10 cellular contexts compared by ENCODE assay signal in the genomic region with DNA sequence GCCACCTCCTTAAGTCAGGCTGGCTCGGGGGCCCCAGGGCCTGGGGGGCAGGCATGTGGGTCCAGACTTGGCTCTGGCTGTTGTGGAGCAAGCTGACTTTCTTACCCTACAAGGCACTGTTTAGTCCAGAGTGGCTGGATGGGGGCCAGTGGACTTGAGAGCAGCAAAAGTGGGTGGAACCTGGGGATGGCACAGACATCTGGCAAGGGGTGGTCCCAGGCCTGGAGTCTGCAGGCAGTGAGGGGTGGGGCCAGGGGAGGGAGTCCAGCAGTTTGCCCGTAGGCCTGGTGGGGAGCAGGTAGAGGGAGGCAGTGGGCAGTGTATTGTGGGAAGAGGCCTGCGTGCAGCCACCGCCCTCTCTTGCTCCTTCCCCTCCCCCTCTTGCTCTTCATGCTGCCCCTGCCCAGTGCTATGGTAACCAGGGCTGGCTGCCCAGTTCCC. TPM values are rescaled to one million over a fixed set of nuclear protein-coding genes. Genes with fewer than 3 reads are reported as not detected.
A peak's percentile ranks its signal among the peaks of the same experiment; 100 is the strongest.
DNase-seq lines count a peak whose midpoint lies in the region; ATAC-seq, FAIRE-seq and TF ChIP-seq lines count a peak whose summit lies in the region.
"Had no signal": no experiment of that assay in that cellular context is flagged by ENCODE, and none has a peak within 500 bp of the region (broad histone marks: within the 10 kb centered on the region; RNA-seq: fewer than 3 reads in every experiment).

No MANE protein-coding gene starts in this region.

- peak in 1 of 2 experiments; percentile 13; a peak in 3 of 6 replicates for ATAC-seq in A549
- no peak for ATAC-seq in HG03439 (IDR thresholded peaks at IDR 0.05; ENCODE audit: unreplicated experiment)

- H3K27ac ChIP-seq in A549 (peak overlapping the region; percentile 75 to 83), HUES64 (ENCODE audit: low read depth, low read length) (no peak overlapping the region), cingulate gyrus (ENCODE audit: low read depth, low read length) (peak overlapping the region; percentile 79), small intestine (ENCODE audit: low read depth in 1 of 2, low read length in 1 of 2) (peak overlapping the region in 1 of 2 donors; percentile 13)
- H3K27ac ChIP-seq: neutrophil had no signal

- 77% methylated on average over 3 of the region's 4 CpGs for WGBS in A549 (ENCODE audit: missing lambda C conversion rate)
- 70% methylated on average over 4 of the region's 4 CpGs for WGBS in HUES64
- WGBS in small intestine, 3 donors = 50 to 54% (median 50%) methylated on average over 2 to 4 of the region's 4 CpGs

- no peak for TF ChIP-seq RAD21 in A549 (conservative IDR thresholded peaks at IDR 0.05 in 1 of 2, IDR thresholded peaks at IDR 0.05 in 1 of 2)

- 0 out of 2 replicates have a peak overlapping the region, but pooled peaks have one; percentile 19 for H3K9ac ChIP-seq in HUES64 (ENCODE audit: low read depth, low read length)

- H3K36me3 ChIP-seq in HUES64 (ENCODE audit: insufficient read depth, low read length) (peaks cover 5% of the 10 kb centered on the region; the same call in 1 of the 2 replicates), small intestine (ENCODE audit: control insufficient read depth in 2 of 2, insufficient read depth in 2 of 2, low read length in 2 of 2) (no peaks in the 10 kb centered on the region)
- H3K36me3 ChIP-seq: neutrophil had no signal

- TF ChIP-seq EP300 in A549 (IDR thresholded peaks at IDR 0.05) = no peak

- H3K9me3 ChIP-seq in A549 (no peaks in the 10 kb centered on the region), HUES64 (ENCODE audit: insufficient read depth, low read depth, low read length) (no peaks in the 10 kb centered on the region), small intestine (ENCODE audit: control insufficient read depth, low read depth) (no peaks in the 10 kb centered on the region)
- H3K9me3 ChIP-seq: neutrophil had no signal

- H3K27me3 ChIP-seq in HUES64 (ENCODE audit: insufficient read depth, low read length) = peaks cover 1% of the 10 kb centered on the region; the same call in 1 of the 2 replicates
- peaks cover 0 to 6% of the 10 kb centered on the region in 2 donors for H3K27me3 ChIP-seq in small intestine (ENCODE audit: control insufficient read depth in 2 of 2, insufficient read depth in 2 of 2, low read length in 2 of 2)

- H3K4me1 ChIP-seq in A549 (peaks cover 27% of the 10 kb centered on the region), HUES64 (ENCODE audit: insufficient read depth, low read length) (peaks cover 10% of the 10 kb centered on the region; the same call in 1 of the 2 replicates), small intestine (ENCODE audit: control insufficient read depth in 2 of 2, insufficient read depth in 1 of 2, low read depth in 1 of 2, low read length in 1 of 2) (no peaks in the 10 kb centered on the region)

- no peak for DNase-seq in A549 (ENCODE audit: low read depth in 1 of 2, low spot score in 1 of 2)
- DNase-seq in midbrain (lab: John Stamatoyannopoulos, UW) = peak; percentile 11
- DNase-seq in small intestine = no peak
- DNase-seq in NCI-H146 (lab: John Stamatoyannopoulos, UW) = no peak
- no peak for DNase-seq in GM19239 (ENCODE audit: insufficient read length, low spot score)
- DNase-seq: H9 had no signal

- CTCF ChIA-PET in A549 (lab: Yijun Ruan, JAX) = interaction anchor here (0.5 to 89.4 kb wide), 8 partner anchors 9 to 299 kb away, joined by 3 to 3291 read pairs (median 4); partner anchors contain the start of genes ASIC4, CHPF, GMPPA and TMEM198

- H3K4me2 ChIP-seq in A549 = peak overlapping the region; percentile 58

- TF ChIP-seq POLR2A in A549 (IDR thresholded peaks at IDR 0.05; ENCODE audit: low read length) = no peak

- TF ChIP-seq CTCF in A549 (IDR thresholded peaks at IDR 0.05) = no peak

- POLR2A ChIA-PET in A549 (lab: Yijun Ruan, JAX) = interaction anchor here (1.1 to 1.3 kb wide), 2 partner anchors 12 to 45 kb away, joined by 4 to 7 read pairs; partner anchors contain the start of gene GMPPA

- no peak for FAIRE-seq in A549 (lab: Jason Lieb, UNC)
- no peak for FAIRE-seq in small intestine (lab: Jason Lieb, UNC)
- FAIRE-seq in GM19239 (lab: Jason Lieb, UNC) = no peak

- H3K4me3 ChIP-seq in A549 (no peak overlapping the region), HUES64 (ENCODE audit: low read length) (no peak overlapping the region), small intestine (ENCODE audit: low read depth in 1 of 2, low read length in 2 of 2) (no peak overlapping the region)

TF ChIP-seq in A549, 52 proteins besides CTCF, POLR2A, EP300 and RAD21:
- TF ChIP-seq EHMT2 (IDR thresholded peaks at IDR 0.05; ENCODE audit: low read depth) (no peak), FOSB (CRISPR knock-in tag; IDR thresholded peaks at IDR 0.05) (no peak), RARB (CRISPR knock-in tag; IDR thresholded peaks at IDR 0.05) (no peak), E2F6 (IDR thresholded peaks at IDR 0.05; ENCODE audit: borderline replicate concordance, low read depth) (no peak), HOXA7 (CRISPR knock-in tag; IDR thresholded peaks at IDR 0.05) (no peak), ZC3H11A (IDR thresholded peaks at IDR 0.05) (no peak), JUNB (IDR thresholded peaks at IDR 0.05) (no peak), NR3C1 (IDR thresholded peaks at IDR 0.05) (no peak), TFCP2L1 (CRISPR knock-in tag; IDR thresholded peaks at IDR 0.05) (no peak), KDM5A (IDR thresholded peaks at IDR 0.05) (no peak), FOXS1 (CRISPR knock-in tag; IDR thresholded peaks at IDR 0.05) (no peak), CEBPB (IDR thresholded peaks at IDR 0.05) (no peak), POLR2AphosphoS2 (conservative IDR thresholded peaks at IDR 0.05; ENCODE audit: low read length) (no peak), EHF (CRISPR knock-in tag; IDR thresholded peaks at IDR 0.05) (no peak), CHD4 (IDR thresholded peaks at IDR 0.05; ENCODE audit: borderline replicate concordance) (no peak), CBX2 (IDR thresholded peaks at IDR 0.05; ENCODE audit: borderline replicate concordance, low read depth) (no peak), BHLHE40 (IDR thresholded peaks at IDR 0.05; ENCODE audit: low read depth, low read length) (no peak), HOXB13 (CRISPR knock-in tag; IDR thresholded peaks at IDR 0.05; ENCODE audit: low read depth) (no peak)
- TF ChIP-seq, protein P1, sequence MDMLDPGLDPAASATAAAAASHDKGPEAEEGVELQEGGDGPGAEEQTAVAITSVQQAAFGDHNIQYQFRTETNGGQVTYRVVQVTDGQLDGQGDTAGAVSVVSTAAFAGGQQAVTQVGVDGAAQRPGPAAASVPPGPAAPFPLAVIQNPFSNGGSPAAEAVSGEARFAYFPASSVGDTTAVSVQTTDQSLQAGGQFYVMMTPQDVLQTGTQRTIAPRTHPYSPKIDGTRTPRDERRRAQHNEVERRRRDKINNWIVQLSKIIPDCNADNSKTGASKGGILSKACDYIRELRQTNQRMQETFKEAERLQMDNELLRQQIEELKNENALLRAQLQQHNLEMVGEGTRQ (IDR thresholded peaks at IDR 0.05) = no peak
- TF ChIP-seq, protein P2, sequence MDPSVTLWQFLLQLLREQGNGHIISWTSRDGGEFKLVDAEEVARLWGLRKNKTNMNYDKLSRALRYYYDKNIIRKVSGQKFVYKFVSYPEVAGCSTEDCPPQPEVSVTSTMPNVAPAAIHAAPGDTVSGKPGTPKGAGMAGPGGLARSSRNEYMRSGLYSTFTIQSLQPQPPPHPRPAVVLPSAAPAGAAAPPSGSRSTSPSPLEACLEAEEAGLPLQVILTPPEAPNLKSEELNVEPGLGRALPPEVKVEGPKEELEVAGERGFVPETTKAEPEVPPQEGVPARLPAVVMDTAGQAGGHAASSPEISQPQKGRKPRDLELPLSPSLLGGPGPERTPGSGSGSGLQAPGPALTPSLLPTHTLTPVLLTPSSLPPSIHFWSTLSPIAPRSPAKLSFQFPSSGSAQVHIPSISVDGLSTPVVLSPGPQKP (IDR thresholded peaks at IDR 0.05; ENCODE audit: low read depth, low read length) = no peak
TF ChIP-seq in A549: peak in this region for 0.

RNA-seq across cellular contexts. Expression of gene SPEG, which starts 19.1 kb away (rescaled TPM):
- polyA plus RNA-seq in A549 (2011; rRNA removed) (2.3 TPM in 2 replicates), A549 (2017; fragmentation: RNase III; extraction: RNeasy Plus Mini Kit Qiagen cat#74134 plus additional on column Dnase treatment) (9.3 to 13.0 TPM (median 11.5 TPM) in 3 replicates), small intestine (10 to 100 TPM in 1 of 3 donors, 1 to 10 TPM in 1, under 1 TPM in 1; 0.45 to 15.7 (median 4.6) TPM)
- polyA plus RNA-seq in A549 (2012; cell fraction: cytosol; rRNA removed) = 5.8 and 7.2 TPM in 2 replicates
- polyA plus RNA-seq in A549 (2012; cell fraction: nucleus; rRNA removed) = 25.9 and 31.3 TPM in 2 replicates
- polyA minus RNA-seq in A549 (2011; rRNA and poly(A)+ RNA removed) = 3.1 and 6.2 TPM in 2 replicates
- polyA plus RNA-seq in HUES64 (2013, experiment 1 of 2) = 15.6 TPM
- 21.6 TPM for polyA plus RNA-seq in HUES64 (2013, experiment 2 of 2)

RNA-seq across cellular contexts. Expression of gene DES, which starts 35.5 kb away (rescaled TPM):
- polyA plus RNA-seq in A549 (2011; rRNA removed) (0.06 and 0.20 TPM in 2 replicates), A549 (2017; fragmentation: RNase III; extraction: RNeasy Plus Mini Kit Qiagen cat#74134 plus additional on column Dnase treatment) (0.09 TPM in 1 of 3 replicates, not detected in the others), small intestine (100 to 1,000 TPM in 1 of 3 donors, 10 to 100 TPM in 2; 24.6 to 178 (median 99.4) TPM)
- 0.01 and 0.10 TPM in 2 replicates for polyA plus RNA-seq in A549 (2012; cell fraction: cytosol; rRNA removed)
- polyA plus RNA-seq in A549 (2012; cell fraction: nucleus; rRNA removed) = 0.04 TPM in 1 of 2 replicates, not detected in the other
- polyA minus RNA-seq in A549 (2011; rRNA and poly(A)+ RNA removed) = 0.21 TPM in 1 of 2 replicates, not detected in the other
- polyA plus RNA-seq in HUES64 (2013, experiment 1 of 2) = 2.4 TPM
- 4.6 TPM for polyA plus RNA-seq in HUES64 (2013, experiment 2 of 2)

RNA-seq across cellular contexts. Expression of gene GMPPA, which starts 45.0 kb away (rescaled TPM):
- polyA plus RNA-seq in A549 (2011; rRNA removed) = 46.2 and 55.3 TPM in 2 replicates
- polyA plus RNA-seq in A549 (2012; cell fraction: cytosol; rRNA removed) = 55.6 and 70.3 TPM in 2 replicates
- 113 and 115 TPM in 2 replicates for polyA plus RNA-seq in A549 (2012; cell fraction: nucleus; rRNA removed)
- polyA plus RNA-seq in A549 (2017; fragmentation: RNase III; extraction: RNeasy Plus Mini Kit Qiagen cat#74134 plus additional on column Dnase treatment) = 31.3 to 38.4 TPM (median 36.2 TPM) in 3 replicates
- polyA minus RNA-seq in A549 (2011; rRNA and poly(A)+ RNA removed) = 63.6 and 92.8 TPM in 2 replicates
- polyA plus RNA-seq in HUES64 (2013, experiment 1 of 2) = 25.1 TPM
- polyA plus RNA-seq in HUES64 (2013, experiment 2 of 2) = 25.2 TPM
- 10 to 100 TPM; 52.6 to 63.5 (median 59.3) TPM for polyA plus RNA-seq in small intestine

Comparison
In these comparisons a context has a peak if more than half of its experiments do, and no peak if none do; other contexts are left out.
1. RNA of gene DES, which starts 35.5 kb away (polyA plus RNA-seq): 24.6 to 178 TPM in small intestine; 0.01 to 0.20 TPM in A549; every median in the first group is over 10 times any median in the second.